Comparison of ENCODE assay signal across 1 cellular context in the genomic region with DNA sequence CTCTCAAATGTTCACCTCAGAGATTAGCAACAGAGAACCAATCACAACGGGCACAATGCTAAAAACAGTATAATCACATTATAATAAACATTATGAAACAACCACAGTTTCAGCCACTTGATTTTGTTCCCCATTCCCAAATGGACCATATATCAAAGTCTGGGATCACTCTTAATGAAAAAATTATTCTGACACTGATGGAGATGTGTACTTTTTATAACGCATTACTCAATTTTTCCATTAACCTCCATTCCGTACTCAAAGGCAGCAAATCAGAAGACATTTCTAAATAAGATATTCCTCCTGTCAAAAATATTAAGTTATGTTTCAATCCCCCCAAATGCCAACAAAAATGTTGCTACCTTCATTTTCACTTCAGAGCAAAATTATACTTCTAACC.
TF ChIP-seq lines count a peak whose summit lies in the region.

No MANE protein-coding gene starts in this region.

TF ChIP-seq in SK-N-SH, 30 proteins besides CTCF, POLR2A, EP300 and RAD21 (continued from another document):
- TF ChIP-seq, protein P1, sequence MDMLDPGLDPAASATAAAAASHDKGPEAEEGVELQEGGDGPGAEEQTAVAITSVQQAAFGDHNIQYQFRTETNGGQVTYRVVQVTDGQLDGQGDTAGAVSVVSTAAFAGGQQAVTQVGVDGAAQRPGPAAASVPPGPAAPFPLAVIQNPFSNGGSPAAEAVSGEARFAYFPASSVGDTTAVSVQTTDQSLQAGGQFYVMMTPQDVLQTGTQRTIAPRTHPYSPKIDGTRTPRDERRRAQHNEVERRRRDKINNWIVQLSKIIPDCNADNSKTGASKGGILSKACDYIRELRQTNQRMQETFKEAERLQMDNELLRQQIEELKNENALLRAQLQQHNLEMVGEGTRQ (IDR thresholded peaks at IDR 0.05; ENCODE audit: borderline replicate concordance, low read depth, low read length), result no peak
- TF ChIP-seq, protein P2, sequence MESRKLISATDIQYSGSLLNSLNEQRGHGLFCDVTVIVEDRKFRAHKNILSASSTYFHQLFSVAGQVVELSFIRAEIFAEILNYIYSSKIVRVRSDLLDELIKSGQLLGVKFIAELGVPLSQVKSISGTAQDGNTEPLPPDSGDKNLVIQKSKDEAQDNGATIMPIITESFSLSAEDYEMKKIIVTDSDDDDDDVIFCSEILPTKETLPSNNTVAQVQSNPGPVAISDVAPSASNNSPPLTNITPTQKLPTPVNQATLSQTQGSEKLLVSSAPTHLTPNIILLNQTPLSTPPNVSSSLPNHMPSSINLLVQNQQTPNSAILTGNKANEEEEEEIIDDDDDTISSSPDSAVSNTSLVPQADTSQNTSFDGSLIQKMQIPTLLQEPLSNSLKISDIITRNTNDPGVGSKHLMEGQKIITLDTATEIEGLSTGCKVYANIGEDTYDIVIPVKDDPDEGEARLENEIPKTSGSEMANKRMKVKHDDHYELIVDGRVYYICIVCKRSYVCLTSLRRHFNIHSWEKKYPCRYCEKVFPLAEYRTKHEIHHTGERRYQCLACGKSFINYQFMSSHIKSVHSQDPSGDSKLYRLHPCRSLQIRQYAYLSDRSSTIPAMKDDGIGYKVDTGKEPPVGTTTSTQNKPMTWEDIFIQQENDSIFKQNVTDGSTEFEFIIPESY (IDR thresholded peaks at IDR 0.05; ENCODE audit: borderline replicate concordance, low read depth), result no peak
TF ChIP-seq in SK-N-SH: peak in this region for 0.
